Comparison of ENCODE assay signal across 1 cellular context in the genomic region with DNA sequence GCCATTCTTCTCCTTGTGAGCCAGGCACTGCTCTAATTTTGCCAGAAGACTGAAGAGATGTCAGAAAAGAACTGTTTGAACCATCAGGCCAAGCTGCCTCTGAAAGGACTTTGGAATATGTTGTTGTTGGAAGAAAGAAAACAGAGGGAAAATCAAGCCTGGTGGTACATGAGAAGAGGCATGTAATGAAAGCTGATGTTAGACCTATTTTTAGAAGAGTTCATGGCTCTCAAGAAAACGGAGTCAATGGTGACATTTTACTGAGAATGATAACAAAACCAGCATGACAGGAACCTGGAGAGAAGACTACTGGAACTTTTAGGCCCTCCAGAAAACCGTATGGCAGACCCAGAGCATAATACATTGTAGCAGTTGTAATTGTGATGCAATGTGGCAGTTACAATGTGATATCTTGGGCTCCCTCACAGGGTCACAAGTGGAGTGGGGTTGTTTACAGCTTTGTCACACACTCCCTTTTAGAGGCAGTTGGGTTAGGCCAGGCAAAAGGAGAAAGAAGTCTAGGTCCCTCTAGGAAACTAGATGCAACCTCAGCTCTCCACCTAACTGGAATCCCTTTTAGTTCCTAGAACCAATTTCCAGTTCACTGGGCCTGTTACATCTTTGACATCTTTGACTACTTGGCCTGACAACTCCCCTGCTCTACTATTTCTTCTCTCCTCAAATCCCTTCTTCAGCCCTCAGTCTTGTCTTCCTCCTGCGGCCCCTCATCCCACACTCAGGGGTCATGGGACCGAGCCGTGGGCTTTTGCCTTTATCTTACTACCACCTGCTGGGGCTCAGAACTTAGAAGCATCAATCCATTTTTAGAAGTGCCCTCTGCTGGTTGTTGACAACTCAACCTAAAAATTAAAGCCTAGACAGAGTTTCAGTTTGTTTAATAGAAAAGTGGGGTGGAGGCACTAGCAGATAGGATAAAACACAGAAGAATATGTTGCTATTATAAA.
TF ChIP-seq lines count a peak whose summit lies in the region.

No MANE protein-coding gene starts in this region.

TF ChIP-seq in HepG2, 621 proteins besides CTCF, POLR2A, EP300 and RAD21 (continued from another document):
- TF ChIP-seq, protein P1, sequence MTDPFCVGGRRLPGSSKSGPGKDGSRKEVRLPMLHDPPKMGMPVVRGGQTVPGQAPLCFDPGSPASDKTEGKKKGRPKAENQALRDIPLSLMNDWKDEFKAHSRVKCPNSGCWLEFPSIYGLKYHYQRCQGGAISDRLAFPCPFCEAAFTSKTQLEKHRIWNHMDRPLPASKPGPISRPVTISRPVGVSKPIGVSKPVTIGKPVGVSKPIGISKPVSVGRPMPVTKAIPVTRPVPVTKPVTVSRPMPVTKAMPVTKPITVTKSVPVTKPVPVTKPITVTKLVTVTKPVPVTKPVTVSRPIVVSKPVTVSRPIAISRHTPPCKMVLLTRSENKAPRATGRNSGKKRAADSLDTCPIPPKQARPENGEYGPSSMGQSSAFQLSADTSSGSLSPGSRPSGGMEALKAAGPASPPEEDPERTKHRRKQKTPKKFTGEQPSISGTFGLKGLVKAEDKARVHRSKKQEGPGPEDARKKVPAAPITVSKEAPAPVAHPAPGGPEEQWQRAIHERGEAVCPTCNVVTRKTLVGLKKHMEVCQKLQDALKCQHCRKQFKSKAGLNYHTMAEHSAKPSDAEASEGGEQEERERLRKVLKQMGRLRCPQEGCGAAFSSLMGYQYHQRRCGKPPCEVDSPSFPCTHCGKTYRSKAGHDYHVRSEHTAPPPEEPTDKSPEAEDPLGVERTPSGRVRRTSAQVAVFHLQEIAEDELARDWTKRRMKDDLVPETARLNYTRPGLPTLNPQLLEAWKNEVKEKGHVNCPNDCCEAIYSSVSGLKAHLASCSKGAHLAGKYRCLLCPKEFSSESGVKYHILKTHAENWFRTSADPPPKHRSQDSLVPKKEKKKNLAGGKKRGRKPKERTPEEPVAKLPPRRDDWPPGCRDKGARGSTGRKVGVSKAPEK (CRISPR knock-in tag; IDR thresholded peaks at IDR 0.05; ENCODE audit: borderline replicate concordance): no peak
- TF ChIP-seq, protein P2, sequence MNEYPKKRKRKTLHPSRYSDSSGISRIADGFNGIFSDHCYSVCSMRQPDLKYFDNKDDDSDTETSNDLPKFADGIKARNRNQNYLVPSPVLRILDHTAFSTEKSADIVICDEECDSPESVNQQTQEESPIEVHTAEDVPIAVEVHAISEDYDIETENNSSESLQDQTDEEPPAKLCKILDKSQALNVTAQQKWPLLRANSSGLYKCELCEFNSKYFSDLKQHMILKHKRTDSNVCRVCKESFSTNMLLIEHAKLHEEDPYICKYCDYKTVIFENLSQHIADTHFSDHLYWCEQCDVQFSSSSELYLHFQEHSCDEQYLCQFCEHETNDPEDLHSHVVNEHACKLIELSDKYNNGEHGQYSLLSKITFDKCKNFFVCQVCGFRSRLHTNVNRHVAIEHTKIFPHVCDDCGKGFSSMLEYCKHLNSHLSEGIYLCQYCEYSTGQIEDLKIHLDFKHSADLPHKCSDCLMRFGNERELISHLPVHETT (CRISPR knock-in tag; conservative IDR thresholded peaks at IDR 0.05): no peak
